ENCODE assay signal across 19 cellular contexts in the genomic region with DNA sequence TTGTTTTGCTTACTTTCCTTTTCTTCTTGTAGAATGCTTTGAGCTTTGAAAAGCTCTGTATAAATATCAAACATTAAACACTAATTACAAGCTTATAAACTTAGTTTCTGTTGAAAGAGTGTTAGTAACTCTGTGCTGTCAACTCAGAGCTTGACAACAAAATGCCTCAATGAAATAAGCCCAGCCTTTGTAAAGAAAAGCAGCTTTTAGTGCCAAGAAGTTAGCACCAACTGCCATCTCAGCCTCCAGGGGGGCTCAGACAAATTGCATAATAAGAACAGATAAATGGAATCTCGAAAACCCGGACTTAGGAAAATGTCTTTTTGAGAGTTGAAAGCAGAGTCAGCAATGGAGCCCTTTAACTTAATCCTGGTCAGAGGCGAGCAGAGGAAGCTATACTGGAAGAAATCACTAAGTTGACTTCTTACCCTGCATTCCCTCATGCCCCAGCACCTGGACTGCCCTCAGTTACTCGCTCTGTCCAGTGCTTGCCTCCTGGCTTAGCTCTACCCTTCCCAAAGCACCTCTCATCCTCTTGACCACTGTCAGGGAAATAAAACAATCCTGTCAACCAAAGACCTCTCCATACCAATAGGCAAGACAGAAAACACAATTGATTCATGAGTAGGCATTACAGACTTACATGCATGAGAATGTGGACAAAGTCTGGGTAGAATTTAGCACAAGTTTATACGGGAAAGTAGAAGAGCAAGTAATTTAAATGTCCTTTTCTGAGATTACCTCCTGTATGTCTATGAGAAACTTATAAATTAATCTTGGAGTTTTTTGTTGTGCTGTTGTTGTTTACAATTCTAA.
"Had no signal": no experiment of that assay in that cellular context is flagged by ENCODE, and none has a peak within 500 bp of the region (broad histone marks: within the 10 kb centered on the region; RNA-seq: fewer than 3 reads in every experiment).

No MANE protein-coding gene starts in this region.

- H3K4me3 Mint-ChIP-seq: activated B cell treated with CpG ODN at 0.5 μM for 24 hours; activated CD4-positive, alpha-beta T cell treated with anti-CD3 and anti-CD28 coated beads, Interleukin-2, amount 10 ng/mL, durations not matched to agents 24 days and 14 days; activated CD8-positive, alpha-beta T cell treated with anti-CD3 and anti-CD28 coated beads, Interleukin-2, amount 10 ng/mL, durations not matched to agents 7 days and 5 days; activated naive CD8-positive, alpha-beta T cell treated with anti-CD3 and anti-CD28 coated beads for 36 hours; activated T-helper 1 cell treated with anti-CD3 and anti-CD28 coated beads, Interleukin-12 subunit alpha, Interleukin-12 subunit beta, Interleukin-2, Interleukin-4 antibody, amounts not matched to agents 30 ng/mL and 10 ng/mL and 1 ng/mL, durations not matched to agents 14 hours and 24 hours and 36 hours; memory B cell; naive thymus-derived CD8-positive, alpha-beta T cell; T-helper 17 cell had no signal

- H3K27ac ChIP-seq: hepatocyte, left lung, testis, upper lobe of right lung had no signal

- H3K36me3 Mint-ChIP-seq: activated naive CD8-positive, alpha-beta T cell treated with anti-CD3 and anti-CD28 coated beads for 36 hours; memory B cell; naive thymus-derived CD8-positive, alpha-beta T cell had no signal

- H3K27ac Mint-ChIP-seq: activated B cell treated with CpG ODN at 0.5 μM for 24 hours; activated CD4-positive, alpha-beta T cell treated with anti-CD3 and anti-CD28 coated beads, Interleukin-2, amount 10 ng/mL, durations not matched to agents 24 days and 14 days; activated CD8-positive, alpha-beta T cell treated with anti-CD3 and anti-CD28 coated beads, Interleukin-2, amount 10 ng/mL, durations not matched to agents 7 days and 5 days; activated naive CD8-positive, alpha-beta T cell treated with anti-CD3 and anti-CD28 coated beads for 36 hours; activated T-helper 1 cell treated with anti-CD3 and anti-CD28 coated beads, Interleukin-12 subunit alpha, Interleukin-12 subunit beta, Interleukin-2, Interleukin-4 antibody, amounts not matched to agents 30 ng/mL and 10 ng/mL and 1 ng/mL, durations not matched to agents 14 hours and 24 hours and 36 hours; memory B cell; naive thymus-derived CD8-positive, alpha-beta T cell; progenitor cell of endocrine pancreas; T-helper 17 cell had no signal

- ATAC-seq: activated CD8-positive, alpha-beta T cell treated with anti-CD3 and anti-CD28 coated beads, Interleukin-2, amount 10 ng/mL, durations not matched to agents 7 days and 5 days; left lung; naive thymus-derived CD8-positive, alpha-beta T cell; right cardiac atrium; stimulated activated naive CD8-positive, alpha-beta T cell treated with anti-CD3 and anti-CD28 coated beads, Interleukin-15, Interleukin-2, amounts not matched to agents 100 U/mL and 50 U/mL, for 24 hours; T-helper 17 cell; upper lobe of right lung had no signal

- H3K27me3 Mint-ChIP-seq: activated B cell treated with CpG ODN at 0.5 μM for 24 hours; activated CD4-positive, alpha-beta T cell treated with anti-CD3 and anti-CD28 coated beads, Interleukin-2, amount 10 ng/mL, durations not matched to agents 24 days and 14 days; activated naive CD8-positive, alpha-beta T cell treated with anti-CD3 and anti-CD28 coated beads for 36 hours; progenitor cell of endocrine pancreas; T-helper 17 cell had no signal

- DNase-seq: activated B cell treated with CpG ODN at 0.5 μM for 24 hours; activated CD4-positive, alpha-beta T cell treated with anti-CD3 and anti-CD28 coated beads, Interleukin-2, amount 10 ng/mL, durations not matched to agents 24 days and 14 days; activated CD8-positive, alpha-beta T cell treated with anti-CD3 and anti-CD28 coated beads, Interleukin-2, amount 10 ng/mL, durations not matched to agents 7 days and 5 days; activated naive CD8-positive, alpha-beta T cell treated with anti-CD3 and anti-CD28 coated beads for 36 hours; erythroblast; left lung; naive thymus-derived CD8-positive, alpha-beta T cell; occipital lobe; right cardiac atrium; stimulated activated CD4-positive, alpha-beta T cell treated with anti-CD3 and anti-CD28 coated beads, Interleukin-4, amount 100 ng/mL, for 4 hours; stimulated activated CD8-positive, alpha-beta memory T cell treated with anti-CD3 and anti-CD28 coated beads, Interleukin-4, amount 100 ng/mL, for 48 hours; stimulated activated naive CD8-positive, alpha-beta T cell treated with anti-CD3 and anti-CD28 coated beads, Interleukin-15, Interleukin-2, amounts not matched to agents 100 U/mL and 50 U/mL, for 24 hours; T-helper 17 cell; testis; upper lobe of right lung had no signal

- H3K9me3 Mint-ChIP-seq: activated naive CD8-positive, alpha-beta T cell treated with anti-CD3 and anti-CD28 coated beads for 36 hours had no signal

- H3K4me1 Mint-ChIP-seq: activated CD4-positive, alpha-beta T cell treated with anti-CD3 and anti-CD28 coated beads, Interleukin-2, amount 10 ng/mL, durations not matched to agents 24 days and 14 days; activated naive CD8-positive, alpha-beta T cell treated with anti-CD3 and anti-CD28 coated beads for 36 hours; T-helper 17 cell had no signal
